Comparison of ENCODE assay signal across 8 cellular contexts in the genomic region with DNA sequence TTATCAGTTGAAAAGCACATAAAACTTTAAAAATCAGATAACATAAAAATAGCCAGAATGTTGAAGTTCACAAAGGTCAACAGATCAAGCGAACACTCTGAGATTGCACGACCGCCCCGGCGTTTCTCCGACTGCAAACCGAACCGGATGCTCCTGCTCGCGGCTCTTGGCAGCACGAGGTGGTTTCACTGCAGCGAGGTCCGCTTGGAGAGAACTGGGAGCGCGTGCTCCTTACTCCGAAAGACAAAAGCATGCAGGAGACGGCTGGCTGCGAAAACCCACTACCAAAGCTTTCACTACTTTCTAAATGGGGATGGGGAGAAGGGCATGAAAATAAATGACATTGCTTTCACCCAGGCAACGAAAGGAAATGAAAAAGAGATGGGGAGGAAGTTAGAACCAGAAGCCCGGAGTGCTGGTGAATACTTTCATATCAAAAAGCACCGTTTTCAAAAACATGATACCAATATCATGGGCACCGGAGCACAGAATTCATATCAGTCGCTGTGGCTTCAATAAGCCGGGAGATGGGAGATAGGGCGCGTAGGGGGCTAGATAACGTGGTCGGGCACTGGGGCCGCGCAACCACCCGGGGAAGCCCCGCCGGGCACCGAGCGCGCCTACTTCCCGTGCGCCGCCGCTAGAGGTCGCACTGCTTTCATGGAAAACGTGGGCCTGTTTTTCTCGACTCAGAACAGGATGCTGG. TPM values are rescaled to one million over a fixed set of nuclear protein-coding genes. Genes with fewer than 3 reads are reported as not detected.
DNase-seq lines count a peak whose midpoint lies in the region; ATAC-seq and TF ChIP-seq lines count a peak whose summit lies in the region.

No MANE protein-coding gene starts in this region.

- peaks cover 11% of the 10 kb centered on the region for H3K36me3 ChIP-seq in CD4-positive, CD25-positive, alpha-beta regulatory T cell (ENCODE audit: control insufficient read depth, insufficient read depth, low read length)
- H3K36me3 ChIP-seq in OCI-LY1 (ENCODE audit: insufficient read depth, low read length) = no peaks in the 10 kb centered on the region
- peaks cover 13 to 41% (median 29%) of the 10 kb centered on the region in 4 donors for H3K36me3 ChIP-seq in esophagus muscularis mucosa
- H3K36me3 ChIP-seq in muscle layer of colon (ENCODE audit: insufficient read depth, low read length) = peaks cover 38% of the 10 kb centered on the region

- H3K4me2 ChIP-seq in OCI-LY1 (ENCODE audit: low read length) = peak overlapping the region; percentile 93

- H3K9me3 Mint-ChIP-seq in CD4-positive, CD25-positive, alpha-beta regulatory T cell = peaks cover 0 to 2% (median 0%) of the 10 kb centered on the region in 7 donors

- intact Hi-C loops in esophagus muscularis mucosa (cut with DNase I) = loop anchor here (2.0 to 10.0 kb wide), 3 partner anchors 212 to 618 kb away; partner anchors contain the start of genes GNAS, GNAS-AS1 and NPEPL1

- peak overlapping the region; percentile 71 for H3K9ac ChIP-seq in OCI-LY1 (ENCODE audit: low read length)
- H3K9ac ChIP-seq in muscle layer of colon (ENCODE audit: low read length) = no peak overlapping the region

- peaks cover 7% of the 10 kb centered on the region for H3K36me3 Mint-ChIP-seq in CD4-positive, CD25-positive, alpha-beta regulatory T cell

- H3K4me3 Mint-ChIP-seq in CD4-positive, CD25-positive, alpha-beta regulatory T cell = peak overlapping the region; percentile 77 to 96 (median 92)

- no peaks in the 10 kb centered on the region for H3K79me2 ChIP-seq in OCI-LY1 (ENCODE audit: insufficient read depth, low read length)

- no peaks in the 10 kb centered on the region for H3F3A ChIP-seq in OCI-LY1 (ENCODE audit: insufficient read depth, low read length)

- peak overlapping the region; percentile 93 for H3K4me3 ChIP-seq in CD4-positive, CD25-positive, alpha-beta regulatory T cell (ENCODE audit: low read depth, low read length)
- H3K4me3 ChIP-seq in OCI-LY1 (ENCODE audit: low read depth, low read length, poor library complexity, severe bottlenecking) (peak overlapping the region; percentile 65), esophagus muscularis mucosa (peak overlapping the region; percentile 50 to 58 (median 52)), muscle layer of colon (ENCODE audit: low read depth in 1 of 2, low read length in 2 of 2) (peak overlapping the region; percentile 25 to 80)

- peak; percentile 72 to 82 (median 75) for DNase-seq in CD4-positive, CD25-positive, alpha-beta regulatory T cell
- DNase-seq in HT-29 (ENCODE audit: low spot score) (peak; percentile 86), activated T-cell treated with anti-CD3 and anti-CD28 coated beads for 48 hours (ENCODE audit: low read depth) (peak; percentile 88), esophagus muscularis mucosa (ENCODE audit: extremely low spot score) (peak; percentile 94)
- DNase-seq in stimulated activated CD8-positive, alpha-beta memory T cell treated with anti-CD3 and anti-CD28 coated beads, Interleukin-4, amount 100 ng/mL, for 48 hours = peak; percentile 96

- H3K9me2 ChIP-seq in OCI-LY1 (ENCODE audit: low read depth, low read length) = no peaks in the 10 kb centered on the region

- WGBS in esophagus muscularis mucosa = 2% methylated on average over 43 of the region's 43 CpGs

- ATAC-seq in CD4-positive, CD25-positive, alpha-beta regulatory T cell (ENCODE audit: low read depth in 2 of 2) = peak; percentile 88 to 91
- peak; percentile 89 for ATAC-seq in GM19395 (IDR thresholded peaks at IDR 0.05; ENCODE audit: unreplicated experiment)

- TF ChIP-seq EP300 in esophagus muscularis mucosa (IDR thresholded peaks at IDR 0.05) = no peak

- no peaks in the 10 kb centered on the region for H3K4me1 ChIP-seq in CD4-positive, CD25-positive, alpha-beta regulatory T cell (ENCODE audit: control insufficient read depth, insufficient read depth, low read length, poor library complexity, severe bottlenecking)
- H3K4me1 ChIP-seq in OCI-LY1 (ENCODE audit: insufficient read depth, low read length, severe bottlenecking) = peaks cover 34% of the 10 kb centered on the region
- peaks cover 0 to 13% (median 9%) of the 10 kb centered on the region in 4 donors for H3K4me1 ChIP-seq in esophagus muscularis mucosa
- H3K4me1 ChIP-seq in muscle layer of colon (ENCODE audit: insufficient read depth, low read length) = peaks cover 5% of the 10 kb centered on the region

- H3K27me3 ChIP-seq in CD4-positive, CD25-positive, alpha-beta regulatory T cell (ENCODE audit: control insufficient read depth, insufficient read depth, low read length) = no peaks in the 10 kb centered on the region
- H3K27me3 ChIP-seq in OCI-LY1 (ENCODE audit: insufficient read depth, low read length) = no peaks in the 10 kb centered on the region
- no peaks in the 10 kb centered on the region for H3K27me3 ChIP-seq in esophagus muscularis mucosa
- no peaks in the 10 kb centered on the region for H3K27me3 ChIP-seq in muscle layer of colon (ENCODE audit: control insufficient read depth in 1 of 2, insufficient read depth in 2 of 2, low read length in 2 of 2)

- H3K27ac Mint-ChIP-seq in CD4-positive, CD25-positive, alpha-beta regulatory T cell = peak overlapping the region; percentile 38 to 96 (median 90)

- no peak for TF ChIP-seq POLR2A in esophagus muscularis mucosa (IDR thresholded peaks at IDR 0.05; ENCODE audit: low read depth)

- peak overlapping the region; percentile 39 for H2AFZ ChIP-seq in OCI-LY1 (ENCODE audit: low read length)

- no peaks in the 10 kb centered on the region for H3K27me3 Mint-ChIP-seq in CD4-positive, CD25-positive, alpha-beta regulatory T cell

- peaks cover 5 to 20% (median 14%) of the 10 kb centered on the region in 4 donors for H3K4me1 Mint-ChIP-seq in CD4-positive, CD25-positive, alpha-beta regulatory T cell

- no peaks in the 10 kb centered on the region for H4K20me1 ChIP-seq in OCI-LY1 (ENCODE audit: insufficient read depth, low read length)

- TF ChIP-seq CTCF in OCI-LY1 (IDR thresholded peaks at IDR 0.05; ENCODE audit: low read length) (peak; percentile 97), esophagus muscularis mucosa (IDR thresholded peaks at IDR 0.05) (peak in 2 of 3 experiments; percentile 90 to 98)

- no peaks in the 10 kb centered on the region for H3K9me3 ChIP-seq in CD4-positive, CD25-positive, alpha-beta regulatory T cell (ENCODE audit: control insufficient read depth in 2 of 2, low read length in 2 of 2)
- H3K9me3 ChIP-seq in OCI-LY1 (ENCODE audit: low read length) (no peaks in the 10 kb centered on the region), esophagus muscularis mucosa (no peaks in the 10 kb centered on the region), muscle layer of colon (ENCODE audit: low read length) (no peaks in the 10 kb centered on the region)

- peak overlapping the region; percentile 78 for H3K27ac ChIP-seq in CD4-positive, CD25-positive, alpha-beta regulatory T cell (ENCODE audit: insufficient read depth, low read length, poor library complexity, severe bottlenecking)
- H3K27ac ChIP-seq in OCI-LY1 (ENCODE audit: low read depth, low read length, poor library complexity, severe bottlenecking) (peak overlapping the region; percentile 60), esophagus muscularis mucosa (replicated peaks in 1 of 4) (no peak overlapping the region), muscle layer of colon (ENCODE audit: low read depth, low read length) (no peak overlapping the region)

RNA-seq across cellular contexts. Expression of gene ANKRD60, which starts 8.3 kb away (rescaled TPM):
- not detected for total RNA-seq in CD4-positive, CD25-positive, alpha-beta regulatory T cell
- not detected for polyA plus RNA-seq in CD4-positive, CD25-positive, alpha-beta regulatory T cell
- total RNA-seq in HT-29 (2014; rRNA removed; shearing (Covaris generic)) = not detected in 2 replicates
- total RNA-seq in esophagus muscularis mucosa = not detected

Comparison
In these comparisons a context has a peak if more than half of its experiments do, and no peak if none do; other contexts are left out.
1. H3K27ac ChIP-seq: peak in CD4-positive, CD25-positive, alpha-beta regulatory T cell (single experiment) and OCI-LY1 (single experiment); none in esophagus muscularis mucosa (0 of 4) and muscle layer of colon (single experiment).
2. Peak in every context shown above with its lines, with median percentiles within 50 percentile points of each other: DNase-seq and H3K4me3 ChIP-seq.